10 cellular contexts compared by ENCODE assay signal in genomic region chr4:154741877-154742851, GRCh38. TPM values are rescaled to one million over a fixed set of nuclear protein-coding genes. Genes with fewer than 3 reads are reported as not detected.
DNase-seq lines count a peak whose midpoint lies in the region; ATAC-seq and TF ChIP-seq lines count a peak whose summit lies in the region.
"Had no signal": no experiment of that assay in that cellular context is flagged by ENCODE, and none has a peak within 500 bp of the region (broad histone marks: within the 10 kb centered on the region; RNA-seq: fewer than 3 reads in every experiment).

No MANE protein-coding gene starts in this region.

- H3K9ac ChIP-seq in duodenal mucosa (ENCODE audit: low read depth in 1 of 2, low read length in 2 of 2): no peak overlapping the region
- H3K9ac ChIP-seq: BLaER1 treated with 17β-estradiol and CSF1 and Interleukin-3, amounts not matched to agents 10 nM and 100 nM had no signal

- H3K9me3 ChIP-seq in duodenal mucosa (ENCODE audit: control insufficient read depth in 1 of 2, low read length in 2 of 2) (no peaks in the 10 kb centered on the region), thyroid gland (no peaks in the 10 kb centered on the region)

- intact Hi-C loops in thyroid gland (cut with DNase I): no loop called here
- intact Hi-C loops in posterior vena cava (cut with DNase I): no loop called here

- H3K4me3 ChIP-seq in duodenal mucosa (ENCODE audit: low read depth in 1 of 2, low read length in 2 of 2) (peak overlapping the region; percentile 44 to 49), thyroid gland (replicated peaks in 1 of 3) (peak overlapping the region; percentile 4 to 44 (median 14))
- H3K4me3 ChIP-seq: BLaER1 treated with 17β-estradiol and CSF1 and Interleukin-3, amounts not matched to agents 10 nM and 100 nM had no signal

- peak overlapping the region; percentile 54 to 69 for H3K4me3 Mint-ChIP-seq in activated T-cell treated with anti-CD3 and anti-CD28 coated beads, Interleukin-2, amount 50 U/mL, for 72 hours
- H3K4me3 Mint-ChIP-seq in mesothelial cell of epicardium: peak overlapping the region; percentile 92

- DNase-seq in activated T-cell treated with anti-CD3 and anti-CD28 coated beads, Interleukin-2, amount 50 U/mL, for 72 hours: no peak
- DNase-seq in activated T-cell treated with anti-CD3 and anti-CD28 coated beads for 4 hours: no peak
- no peak for DNase-seq in mesothelial cell of epicardium (ENCODE audit: low spot score in 2 of 2, unreplicated experiment in 2 of 2)
- peak; percentile 54 to 57 for DNase-seq in thyroid gland
- DNase-seq in OCI-M2 (lab: John Stamatoyannopoulos, UW; ENCODE audit: unreplicated experiment): no peak
- DNase-seq in posterior vena cava (ENCODE audit: low spot score): no peak

- H3K4me1 ChIP-seq in duodenal mucosa (ENCODE audit: control insufficient read depth in 1 of 2, insufficient read depth in 2 of 2, low read length in 2 of 2): peaks cover 14 to 17% of the 10 kb centered on the region in 2 donors
- H3K4me1 ChIP-seq in thyroid gland: peaks cover 8 to 11% of the 10 kb centered on the region in 2 donors
- H3K4me1 ChIP-seq: BLaER1 treated with 17β-estradiol and CSF1 and Interleukin-3, amounts not matched to agents 10 nM and 100 nM had no signal

- H3K4me1 Mint-ChIP-seq in activated T-cell treated with anti-CD3 and anti-CD28 coated beads, Interleukin-2, amount 50 U/mL, for 72 hours (ENCODE audit: low read depth): peaks cover 17% of the 10 kb centered on the region
- H3K4me1 Mint-ChIP-seq in mesothelial cell of epicardium: peaks cover 40% of the 10 kb centered on the region

- H3K27me3 ChIP-seq in duodenal mucosa (ENCODE audit: control insufficient read depth in 1 of 2, insufficient read depth in 2 of 2, low read length in 2 of 2): peaks cover 17 to 34% of the 10 kb centered on the region in 2 donors
- no peaks in the 10 kb centered on the region for H3K27me3 ChIP-seq in thyroid gland
- H3K27me3 ChIP-seq: BLaER1 treated with 17β-estradiol and CSF1 and Interleukin-3, amounts not matched to agents 10 nM and 100 nM had no signal

- H3K27ac ChIP-seq in duodenal mucosa (ENCODE audit: low read depth, low read length) (no peak overlapping the region), thyroid gland (no peak overlapping the region)
- H3K27ac ChIP-seq: BLaER1 treated with 17β-estradiol and CSF1 and Interleukin-3, amounts not matched to agents 10 nM and 100 nM had no signal

- 5% methylated on average over 46 to 48 of the region's 50 CpGs for WGBS in thyroid gland, 2 donors

- H3K27ac Mint-ChIP-seq in activated T-cell treated with anti-CD3 and anti-CD28 coated beads, Interleukin-2, amount 50 U/mL, for 72 hours: no peak overlapping the region
- H3K27ac Mint-ChIP-seq in mesothelial cell of epicardium: no peak overlapping the region
- H3K27ac Mint-ChIP-seq: dendritic cell treated with granulocyte-macrophage colony-stimulating factor and Interleukin-4, amounts not matched to agents 40 ng/mL and 50 ng/mL, for 4 days had no signal

- H3K36me3 ChIP-seq in duodenal mucosa (ENCODE audit: control insufficient read depth in 1 of 2, insufficient read depth in 2 of 2, low read length in 2 of 2) (no peaks in the 10 kb centered on the region), thyroid gland (no peaks in the 10 kb centered on the region)
- H3K36me3 ChIP-seq: BLaER1 treated with 17β-estradiol and CSF1 and Interleukin-3, amounts not matched to agents 10 nM and 100 nM had no signal

- TF ChIP-seq POLR2A in thyroid gland (IDR thresholded peaks at IDR 0.05): no peak

- no peak for TF ChIP-seq CTCF in mesothelial cell of epicardium (IDR thresholded peaks at IDR 0.05; ENCODE audit: unreplicated experiment)
- TF ChIP-seq CTCF in thyroid gland (IDR thresholded peaks at IDR 0.05): no peak

- peaks cover 0 to 3% of the 10 kb centered on the region in 2 donors for H3K36me3 Mint-ChIP-seq in activated T-cell treated with anti-CD3 and anti-CD28 coated beads, Interleukin-2, amount 50 U/mL, for 72 hours (ENCODE audit: insufficient read depth in 2 of 2)
- no peaks in the 10 kb centered on the region for H3K36me3 Mint-ChIP-seq in mesothelial cell of epicardium

- H3K9me3 Mint-ChIP-seq in activated T-cell treated with anti-CD3 and anti-CD28 coated beads, Interleukin-2, amount 50 U/mL, for 72 hours: no peaks in the 10 kb centered on the region
- H3K9me3 Mint-ChIP-seq in mesothelial cell of epicardium: no peaks in the 10 kb centered on the region
- H3K9me3 Mint-ChIP-seq: dendritic cell treated with granulocyte-macrophage colony-stimulating factor and Interleukin-4, amounts not matched to agents 40 ng/mL and 50 ng/mL, for 4 days had no signal

- peaks cover 70% of the 10 kb centered on the region for H3K27me3 Mint-ChIP-seq in activated T-cell treated with anti-CD3 and anti-CD28 coated beads, Interleukin-2, amount 50 U/mL, for 72 hours (ENCODE audit: low read depth)
- peaks cover 83% of the 10 kb centered on the region for H3K27me3 Mint-ChIP-seq in mesothelial cell of epicardium (ENCODE audit: low read depth)

- peak in 1 of 2 donors; percentile 26 for ATAC-seq in activated T-cell treated with anti-CD3 and anti-CD28 coated beads, Interleukin-2, amount 50 U/mL, for 72 hours (replicated peaks in 1 of 2)
- no peak for ATAC-seq in HG03565 (IDR thresholded peaks at IDR 0.05; ENCODE audit: unreplicated experiment)

RNA-seq across cellular contexts. Expression of gene LRAT, which starts 1.6 kb away (rescaled TPM):
- total RNA-seq in activated T-cell treated with anti-CD3 and anti-CD28 coated beads, Interleukin-2, amount 50 U/mL, for 72 hours: not detected
- total RNA-seq in mesothelial cell of epicardium: 20.3 to 23.3 TPM (median 22.9 TPM) in 3 replicates
- total RNA-seq in thyroid gland: 10 to 100 TPM in 1 of 4 donors, 1 to 10 TPM in 3; 5.8 to 14.4 (median 7.1) TPM
- under 1 TPM in 1 of 2 donors, not detected in 1; 0.10 TPM for total RNA-seq in posterior vena cava

RNA-seq across cellular contexts. Expression of gene RBM46, which starts 38.9 kb away (rescaled TPM):
- not detected for total RNA-seq in activated T-cell treated with anti-CD3 and anti-CD28 coated beads, Interleukin-2, amount 50 U/mL, for 72 hours
- total RNA-seq in mesothelial cell of epicardium (0.33 to 0.43 TPM (median 0.36 TPM) in 3 replicates), thyroid gland (1 to 10 TPM in 3 of 4 donors, under 1 TPM in 1; 0.27 to 2.2 (median 1.2) TPM), posterior vena cava (not detected)

Comparison
In these comparisons a context has a peak if more than half of its experiments do, and no peak if none do; other contexts are left out.
1. DNase-seq: peak in thyroid gland (2 of 2); none in activated T-cell treated with anti-CD3 and anti-CD28 coated beads, Interleukin-2, amount 50 U/mL, for 72 hours (0 of 2), activated T-cell treated with anti-CD3 and anti-CD28 coated beads for 4 hours (single experiment), mesothelial cell of epicardium (0 of 2), OCI-M2 (single experiment) and posterior vena cava (single experiment).
2. RNA of gene LRAT, which starts 1.6 kb away (total RNA-seq): 20.3 to 23.3 TPM in mesothelial cell of epicardium and 5.8 to 14.4 TPM in thyroid gland; 0.10 TPM in posterior vena cava and not detected in activated T-cell treated with anti-CD3 and anti-CD28 coated beads, Interleukin-2, amount 50 U/mL, for 72 hours; every median in the first group is over 4 times any median in the second.